Comparison of ENCODE assay signal across 13 cellular contexts in the genomic region with DNA sequence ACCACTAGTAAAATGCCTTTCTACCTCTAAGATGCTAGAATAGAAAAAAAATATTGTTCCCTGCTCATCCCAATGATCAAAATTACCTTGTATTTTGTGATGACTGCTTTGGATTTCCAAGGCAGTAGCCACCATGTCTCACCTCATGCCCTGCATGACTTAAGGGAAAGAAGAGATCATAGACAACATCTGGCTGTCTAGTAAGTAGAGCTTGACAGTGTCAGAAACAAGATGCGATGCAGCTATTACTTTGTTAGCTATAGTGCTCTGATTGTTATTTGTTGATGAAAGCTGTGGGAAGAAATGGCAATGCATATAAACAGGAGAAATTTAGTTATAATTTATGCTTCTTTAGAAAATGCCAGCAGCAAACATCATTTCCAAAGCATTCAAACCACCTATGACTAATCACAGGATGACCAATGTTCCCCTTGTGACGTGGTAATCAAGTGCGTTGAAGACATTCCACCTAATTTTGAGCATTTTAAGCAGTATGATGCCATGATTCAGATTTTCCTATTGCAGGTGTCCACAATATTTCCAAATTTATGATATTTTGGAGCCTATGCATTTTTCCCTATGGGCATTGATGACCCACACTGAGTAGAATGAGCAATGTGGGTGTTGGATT.
DNase-seq lines count a peak whose midpoint lies in the region; ATAC-seq, FAIRE-seq and TF ChIP-seq lines count a peak whose summit lies in the region.
"Had no signal": no experiment of that assay in that cellular context is flagged by ENCODE, and none has a peak within 500 bp of the region (broad histone marks: within the 10 kb centered on the region; RNA-seq: fewer than 3 reads in every experiment).

No MANE protein-coding gene starts in this region.

- intact Hi-C loops in left ventricle myocardium superior (cut with micrococcal nuclease) = no loop called here

- DNase-seq in ACHN = peak; percentile 28
- DNase-seq in H54 (ENCODE audit: insufficient read length, low spot score) = peak; percentile 7
- DNase-seq in amniotic epithelial cell (ENCODE audit: low read depth) = peak; percentile 91
- peak; percentile 80 to 94 for DNase-seq in foreskin keratinocyte
- DNase-seq in left ventricle myocardium superior = no peak
- no peak for DNase-seq in NK-92 treated with Interleukin-12 subunit alpha and Interleukin-12 subunit beta, amount 100 ng/mL, for 24 hours (lab: John Stamatoyannopoulos, UW)
- DNase-seq in NCI-H146 (lab: John Stamatoyannopoulos, UW) = no peak
- DNase-seq in stimulated activated naive CD4-positive, alpha-beta T cell treated with Interleukin-2 at 50 U/mL for 16 hours (lab: John Stamatoyannopoulos, UW) = no peak
- DNase-seq: activated CD8-positive, alpha-beta memory T cell treated with anti-CD3 and anti-CD28 coated beads for 24 hours; C1 segment of cervical spinal cord; effector memory CD4-positive, alpha-beta T cell; naive thymus-derived CD4-positive, alpha-beta T cell; NCI-H2029 had no signal

- in situ Hi-C loops in ACHN (cut with HindIII; ENCODE audit: low pct_ligation_motif_present, low pct_unique_long_range_greater_than_20kb, low sequenced_read_pairs) = no loop called here

- TF ChIP-seq CTCF in foreskin keratinocyte (conservative IDR thresholded peaks at IDR 0.05) = no peak

- H3K4me1 ChIP-seq in foreskin keratinocyte = no peaks in the 10 kb centered on the region

- peak; percentile 88 for FAIRE-seq in H54 (lab: Jason Lieb, UNC)

- H3K27ac ChIP-seq in foreskin keratinocyte = no peak overlapping the region

- H3K27me3 ChIP-seq in foreskin keratinocyte = no peaks in the 10 kb centered on the region

- ATAC-seq in foreskin keratinocyte (peak; percentile 87), left ventricle myocardium superior (no peak)
- ATAC-seq: naive thymus-derived CD4-positive, alpha-beta T cell had no signal

- no peak for TF ChIP-seq POLR2A in H54 (IDR thresholded peaks at IDR 0.05; ENCODE audit: low read depth, low read length)

Comparison
In these comparisons a context has a peak if more than half of its experiments do, and no peak if none do; other contexts are left out.
1. DNase-seq: peak in ACHN (single experiment), H54 (single experiment), amniotic epithelial cell (single experiment) and foreskin keratinocyte (2 of 2); none in left ventricle myocardium superior (single experiment), NK-92 treated with Interleukin-12 subunit alpha and Interleukin-12 subunit beta, amount 100 ng/mL, for 24 hours (single experiment), NCI-H146 (single experiment) and stimulated activated naive CD4-positive, alpha-beta T cell treated with Interleukin-2 at 50 U/mL for 16 hours (single experiment).